Comparison of ENCODE assay signal across 8 cellular contexts in genomic region chr12:94147991-94148840, GRCh38. TPM values are rescaled to one million over a fixed set of nuclear protein-coding genes. Genes with fewer than 3 reads are reported as not detected.
DNase-seq lines count a peak whose midpoint lies in the region; ATAC-seq lines count a peak whose summit lies in the region.

Gene PLXNC1, plus strand, starts transcription at chr12:94148577. Its CDS starts 395 bp downstream, at chr12:94148972.

- H3K27ac ChIP-seq in CD4-positive, alpha-beta memory T cell (ENCODE audit: low read depth, low read length), result peak within 1 kb of the TSS; percentile 40

- no peaks in the 10 kb centered on the region for H3K9me3 ChIP-seq in CD4-positive, alpha-beta memory T cell (ENCODE audit: control insufficient read depth in 1 of 2, low read length in 2 of 2)

- no peaks in the 10 kb centered on the region for H3K27me3 Mint-ChIP-seq in CD4-positive, alpha-beta memory T cell
- peaks cover 36% of the 10 kb centered on the region for H3K27me3 Mint-ChIP-seq in T-helper 1 cell treated with Interleukin-12 subunit alpha and Interleukin-12 subunit beta and Interleukin-4 antibody, amounts not matched to agents 30 μg/mL and 1 μg/mL, for 36 hours (ENCODE audit: low read depth)

- H3K36me3 Mint-ChIP-seq in CD4-positive, alpha-beta memory T cell, result peaks cover 0 to 9% of the 10 kb centered on the region in 2 donors
- H3K36me3 Mint-ChIP-seq in T-helper 1 cell treated with Interleukin-12 subunit alpha and Interleukin-12 subunit beta and Interleukin-4 antibody, amounts not matched to agents 30 μg/mL and 1 μg/mL, for 36 hours (ENCODE audit: low read depth), result peaks cover 18% of the 10 kb centered on the region

- peaks cover 24 to 47% (median 34%) of the 10 kb centered on the region in 4 donors for H3K4me1 Mint-ChIP-seq in CD4-positive, alpha-beta memory T cell
- H3K4me1 Mint-ChIP-seq in T-helper 1 cell treated with Interleukin-12 subunit alpha and Interleukin-12 subunit beta and Interleukin-4 antibody, amounts not matched to agents 30 μg/mL and 1 μg/mL, for 36 hours (ENCODE audit: low read depth), result peaks cover 37% of the 10 kb centered on the region

- ATAC-seq in GM19455 (IDR thresholded peaks at IDR 0.05; ENCODE audit: unreplicated experiment) (peak; percentile 47), HG03571 (IDR thresholded peaks at IDR 0.05; ENCODE audit: unreplicated experiment) (peak; percentile 32)

- CTCF ChIA-PET in CD4-positive, alpha-beta memory T cell (lab: Charles Lee; ENCODE audit: partially characterized antibody), result interaction anchor here (1.0 to 2.3 kb wide), 8 partner anchors 13 to 384 kb away, joined by 3 to 8 read pairs (median 5); no protein-coding TSS in a partner anchor

- peaks cover 33% of the 10 kb centered on the region for H3K4me1 ChIP-seq in CD4-positive, alpha-beta memory T cell (ENCODE audit: insufficient read depth, low read length)

- intact Hi-C loops in CD4-positive, alpha-beta memory T cell (cut with micrococcal nuclease), result loop anchor here (1.0 to 10.0 kb wide), 9 partner anchors 14 to 1387 kb away; partner anchors contain the start of genes CEP83, CRADD and NR2C1

- peak within 1 kb of the TSS in 6 of 7 donors; percentile 4 to 72 (median 62) for H3K27ac Mint-ChIP-seq in CD4-positive, alpha-beta memory T cell
- H3K27ac Mint-ChIP-seq in T-helper 1 cell treated with Interleukin-12 subunit alpha and Interleukin-12 subunit beta and Interleukin-4 antibody, amounts not matched to agents 30 μg/mL and 1 μg/mL, for 36 hours, result peak within 1 kb of the TSS; percentile 49

- H3K4me3 Mint-ChIP-seq in CD4-positive, alpha-beta memory T cell, result peak within 1 kb of the TSS; percentile 92 to 98 (median 94)
- H3K4me3 Mint-ChIP-seq in T-helper 1 cell treated with Interleukin-12 subunit alpha and Interleukin-12 subunit beta and Interleukin-4 antibody, amounts not matched to agents 30 μg/mL and 1 μg/mL, for 36 hours, result peak within 1 kb of the TSS; percentile 93

- no peaks in the 10 kb centered on the region for H3K36me3 ChIP-seq in CD4-positive, alpha-beta memory T cell (ENCODE audit: insufficient read depth, low read length)

- POLR2A ChIA-PET in CD4-positive, alpha-beta memory T cell (lab: Charles Lee; ENCODE audit: partially characterized antibody), result interaction anchor here (0.8 to 4.7 kb wide), 19 partner anchors 9 to 841 kb away, joined by 3 to 58 read pairs (median 5); partner anchors contain the start of gene CEP83

- no peaks in the 10 kb centered on the region for H3K27me3 ChIP-seq in CD4-positive, alpha-beta memory T cell (ENCODE audit: insufficient read depth, low read length)

- H3K9me3 Mint-ChIP-seq in CD4-positive, alpha-beta memory T cell, result no peaks in the 10 kb centered on the region
- H3K9me3 Mint-ChIP-seq in T-helper 1 cell treated with Interleukin-12 subunit alpha and Interleukin-12 subunit beta and Interleukin-4 antibody, amounts not matched to agents 30 μg/mL and 1 μg/mL, for 36 hours, result no peaks in the 10 kb centered on the region

- peak; percentile 75 to 81 (median 78) for DNase-seq in CD4-positive, alpha-beta memory T cell
- DNase-seq in anterior cingulate cortex (lab: John Stamatoyannopoulos, UW) (peak in 42 of 58 donors; percentile 11 to 73 (median 34)), hepatic stellate cell (ENCODE audit: low spot score) (peak; percentile 60), retina (peak; percentile 83), NCI-H82 treated with DMSO at 0.1 percent for 48 hours (lab: John Stamatoyannopoulos, UW; ENCODE audit: unreplicated experiment) (no peak)

- H3K4me3 ChIP-seq in CD4-positive, alpha-beta memory T cell (ENCODE audit: low read length in 2 of 2), result peak within 1 kb of the TSS; percentile 57 to 62

RNA-seq across cellular contexts. Expression of gene PLXNC1, which starts in this region (rescaled TPM):
- total RNA-seq in CD4-positive, alpha-beta memory T cell, result 10 to 100 TPM; 26.4 to 27.6 TPM
- polyA plus RNA-seq in CD4-positive, alpha-beta memory T cell, result 1 to 10 TPM; 2.9 to 8.3 TPM
